In genomic region chr1:154557939-154558609, GRCh38 we compare ENCODE assay signal across 8 cellular contexts. TPM values are rescaled to one million over a fixed set of nuclear protein-coding genes. Genes with fewer than 3 reads are reported as not detected.
DNase-seq lines count a peak whose midpoint lies in the region; ATAC-seq lines count a peak whose summit lies in the region.

No MANE protein-coding gene starts in this region.

- DNase-seq in DMS53 (lab: John Stamatoyannopoulos, UW) (peak; percentile 69), DMS53 treated with DMSO at 0.1 percent for 48 hours (lab: John Stamatoyannopoulos, UW; ENCODE audit: unreplicated experiment) (no peak), mesenteric fat pad (ENCODE audit: low spot score) (peak; percentile 92)
- peak; percentile 14 to 29 for DNase-seq in activated CD4-positive, alpha-beta T cell treated with anti-CD3 and anti-CD28 coated beads for 4 hours
- DNase-seq in effector CD4-positive, alpha-beta T cell = peak; percentile 28

- peak overlapping the region; percentile 14 for H3K27ac ChIP-seq in temporal lobe (ENCODE audit: low read depth, low read length)

- ATAC-seq in HG03280 (IDR thresholded peaks at IDR 0.05; ENCODE audit: unreplicated experiment) (peak; percentile 20), GM19463 (IDR thresholded peaks at IDR 0.05; ENCODE audit: unreplicated experiment) (no peak)

RNA-seq across cellular contexts. Expression of gene UBE2Q1, which starts 0.4 kb away (rescaled TPM):
- total RNA-seq in mesenteric fat pad (67.5 TPM), temporal lobe (16.0 TPM)

RNA-seq across cellular contexts. Expression of gene CHRNB2, which starts 9.5 kb away (rescaled TPM):
- total RNA-seq in mesenteric fat pad = not detected
- 22.4 TPM for total RNA-seq in temporal lobe

RNA-seq across cellular contexts. Expression of gene ADAR, which starts 49.9 kb away (rescaled TPM):
- total RNA-seq in mesenteric fat pad (137 TPM), temporal lobe (68.4 TPM)

RNA-seq across cellular contexts. Expression of gene SHE, which starts 55.9 kb away (rescaled TPM):
- total RNA-seq in mesenteric fat pad = 33.1 TPM
- total RNA-seq in temporal lobe = 1.2 TPM

RNA-seq across cellular contexts. Expression of gene TDRD10, which starts 56.1 kb away (rescaled TPM):
- total RNA-seq in mesenteric fat pad (7.2 TPM), temporal lobe (0.49 TPM)

Comparison
In these comparisons a context has a peak if more than half of its experiments do, and no peak if none do; other contexts are left out.
1. RNA of gene CHRNB2, which starts 9.5 kb away (total RNA-seq): 22.4 TPM in temporal lobe (single experiment); not detected in mesenteric fat pad (single experiment); every median in the first group is over 10 times any median in the second.